ENCODE assay signal across 20 cellular contexts in genomic region chr7:27863866-27864265, GRCh38.
A peak's percentile ranks its signal among the peaks of the same experiment; 100 is the strongest.
DNase-seq lines count a peak whose midpoint lies in the region; ATAC-seq and TF ChIP-seq lines count a peak whose summit lies in the region.
"Had no signal": no experiment of that assay in that cellular context is flagged by ENCODE, and none has a peak within 500 bp of the region (broad histone marks: within the 10 kb centered on the region; RNA-seq: fewer than 3 reads in every experiment).

No MANE protein-coding gene starts in this region.

- peaks cover 3% of the 10 kb centered on the region; the same call in 1 of the 2 replicates for H3K36me3 ChIP-seq in SJSA1
- no peaks in the 10 kb centered on the region for H3K36me3 ChIP-seq in mesendoderm (ENCODE audit: control insufficient read depth, insufficient read depth, low read length)
- H3K36me3 ChIP-seq in mucosa of descending colon (ENCODE audit: low read depth), result no peaks in the 10 kb centered on the region
- H3K36me3 ChIP-seq in colonic mucosa, result no peaks in the 10 kb centered on the region
- H3K36me3 ChIP-seq: ovary, upper lobe of left lung had no signal

- H3K79me2 ChIP-seq in mesendoderm (ENCODE audit: control insufficient read depth, insufficient read depth, low read length), result no peaks in the 10 kb centered on the region

- no peaks in the 10 kb centered on the region for H3K79me1 ChIP-seq in mesendoderm (ENCODE audit: low read length)

- DNase-seq in Caki2 (ENCODE audit: low read depth), result peak; percentile 73
- DNase-seq in SJSA1 (ENCODE audit: low read depth in 1 of 2, low spot score in 2 of 2), result peak; percentile 77 to 86
- peak; percentile 47 for DNase-seq in cerebellum (ENCODE audit: low spot score)
- DNase-seq in mesendoderm, result peak; percentile 54
- no peak for DNase-seq in GM20000 (ENCODE audit: low spot score)
- no peak for DNase-seq in mucosa of descending colon
- no peak for DNase-seq in colonic mucosa
- DNase-seq: activated CD8-positive, alpha-beta memory T cell treated with anti-CD3 and anti-CD28 coated beads, Interleukin-2, amount 10 ng/mL, durations not matched to agents 7 days and 5 days; activated effector memory CD4-positive, alpha-beta T cell treated with anti-CD3 and anti-CD28 coated beads, Interleukin-2, amount 50 U/mL, for 16 hours; CD4-positive, alpha-beta T cell; dorsolateral prefrontal cortex; Kasumi-1; left lung; NCI-H146; NCI-H226; ovary; T-helper 17 cell; upper lobe of left lung had no signal

- H4K5ac ChIP-seq in mesendoderm (ENCODE audit: low read length), result no peak overlapping the region

- no peak overlapping the region for H3K23ac ChIP-seq in mesendoderm (ENCODE audit: low read length)

- peaks cover 12% of the 10 kb centered on the region for H3K4me1 ChIP-seq in SJSA1 (replicated peaks)
- H3K4me1 ChIP-seq in mesendoderm (ENCODE audit: control insufficient read depth, low read depth, low read length), result peaks cover 2% of the 10 kb centered on the region
- no peaks in the 10 kb centered on the region for H3K4me1 ChIP-seq in mucosa of descending colon (ENCODE audit: low read depth)
- no peaks in the 10 kb centered on the region for H3K4me1 ChIP-seq in colonic mucosa
- H3K4me1 ChIP-seq: left lung, upper lobe of left lung had no signal

- H2AK5ac ChIP-seq in mesendoderm (ENCODE audit: low read length), result no peak overlapping the region

- WGBS in mesendoderm (ENCODE audit: extremely low coverage, insufficient coverage, low lambda C conversion rate), result no CpG with 5 or more reads among the region's 12 CpGs

- H3K27ac ChIP-seq in SJSA1 (peak overlapping the region; percentile 37), mesendoderm (ENCODE audit: low read depth, low read length) (no peak overlapping the region), colonic mucosa (no peak overlapping the region)
- H3K27ac ChIP-seq: dorsolateral prefrontal cortex, left lung, ovary, upper lobe of left lung had no signal

- H3K18ac ChIP-seq in mesendoderm (ENCODE audit: low read length), result no peak overlapping the region

- H2BK5ac ChIP-seq in mesendoderm (ENCODE audit: low read length), result no peak overlapping the region

- H3K56ac ChIP-seq in mesendoderm (ENCODE audit: low read length), result no peak overlapping the region

- in situ Hi-C loops in Caki2 (cut with HindIII; ENCODE audit: low pct_unique_long_range_greater_than_20kb, low sequenced_read_pairs), result no loop called here

- no peak overlapping the region for H3K4ac ChIP-seq in mesendoderm (ENCODE audit: low read depth, low read length)

- H2BK15ac ChIP-seq in mesendoderm (replicated peaks; ENCODE audit: low read depth), result no peak overlapping the region

- TF ChIP-seq CTCF in GM20000 (IDR thresholded peaks at IDR 0.05; ENCODE audit: extremely low read depth, missing control alignments) (no peak), mucosa of descending colon (IDR thresholded peaks at IDR 0.05) (no peak), colonic mucosa (IDR thresholded peaks at IDR 0.05) (no peak)

- H3K4me2 ChIP-seq in mesendoderm (ENCODE audit: low read length), result no peak overlapping the region
- H3K4me2 ChIP-seq: smooth muscle cell had no signal

- H3K9ac ChIP-seq in mesendoderm (ENCODE audit: low read length) (no peak overlapping the region), colonic mucosa (ENCODE audit: low read depth in 2 of 2, low read length in 2 of 2) (no peak overlapping the region)

- ATAC-seq in GM18909 (IDR thresholded peaks at IDR 0.05; ENCODE audit: poor library complexity, unreplicated experiment) (no peak), mucosa of descending colon (no peak)
- ATAC-seq: activated CD8-positive, alpha-beta memory T cell treated with anti-CD3 and anti-CD28 coated beads, Interleukin-2, amount 10 ng/mL, durations not matched to agents 7 days and 5 days; left lung; T-helper 17 cell had no signal

- H2BK120ac ChIP-seq in mesendoderm (ENCODE audit: low read depth, low read length), result no peak overlapping the region

- intact Hi-C loops in mucosa of descending colon (cut with DNase I, micrococcal nuclease) (no loop called here), colonic mucosa (cut with DNase I) (no loop called here)

- H3K27me3 ChIP-seq in SJSA1 (replicated peaks) (no peaks in the 10 kb centered on the region), mesendoderm (ENCODE audit: insufficient read depth, low read length, poor library complexity) (no peaks in the 10 kb centered on the region), colonic mucosa (no peaks in the 10 kb centered on the region)
- H3K27me3 ChIP-seq: dorsolateral prefrontal cortex, left lung, ovary, upper lobe of left lung had no signal

- no peak overlapping the region for H4K8ac ChIP-seq in mesendoderm (ENCODE audit: low read depth, low read length)

- no peaks in the 10 kb centered on the region for H3K9me3 ChIP-seq in SJSA1 (replicated peaks)
- no peaks in the 10 kb centered on the region for H3K9me3 ChIP-seq in mucosa of descending colon
- H3K9me3 ChIP-seq in colonic mucosa, result no peaks in the 10 kb centered on the region
- H3K9me3 ChIP-seq: left lung, ovary, upper lobe of left lung had no signal

- H3K4me3 ChIP-seq in SJSA1 (no peak overlapping the region), mesendoderm (ENCODE audit: low read length) (no peak overlapping the region), mucosa of descending colon (no peak overlapping the region), colonic mucosa (no peak overlapping the region)
- H3K4me3 ChIP-seq: dorsolateral prefrontal cortex, left lung, ovary, smooth muscle cell, upper lobe of left lung had no signal

Comparison
In these comparisons a context has a peak if more than half of its experiments do, and no peak if none do; other contexts are left out.
1. DNase-seq: peak in Caki2 (single experiment), SJSA1 (2 of 2), cerebellum (single experiment) and mesendoderm (single experiment); none in GM20000 (single experiment), mucosa of descending colon (0 of 3) and colonic mucosa (single experiment).